In the genomic region with DNA sequence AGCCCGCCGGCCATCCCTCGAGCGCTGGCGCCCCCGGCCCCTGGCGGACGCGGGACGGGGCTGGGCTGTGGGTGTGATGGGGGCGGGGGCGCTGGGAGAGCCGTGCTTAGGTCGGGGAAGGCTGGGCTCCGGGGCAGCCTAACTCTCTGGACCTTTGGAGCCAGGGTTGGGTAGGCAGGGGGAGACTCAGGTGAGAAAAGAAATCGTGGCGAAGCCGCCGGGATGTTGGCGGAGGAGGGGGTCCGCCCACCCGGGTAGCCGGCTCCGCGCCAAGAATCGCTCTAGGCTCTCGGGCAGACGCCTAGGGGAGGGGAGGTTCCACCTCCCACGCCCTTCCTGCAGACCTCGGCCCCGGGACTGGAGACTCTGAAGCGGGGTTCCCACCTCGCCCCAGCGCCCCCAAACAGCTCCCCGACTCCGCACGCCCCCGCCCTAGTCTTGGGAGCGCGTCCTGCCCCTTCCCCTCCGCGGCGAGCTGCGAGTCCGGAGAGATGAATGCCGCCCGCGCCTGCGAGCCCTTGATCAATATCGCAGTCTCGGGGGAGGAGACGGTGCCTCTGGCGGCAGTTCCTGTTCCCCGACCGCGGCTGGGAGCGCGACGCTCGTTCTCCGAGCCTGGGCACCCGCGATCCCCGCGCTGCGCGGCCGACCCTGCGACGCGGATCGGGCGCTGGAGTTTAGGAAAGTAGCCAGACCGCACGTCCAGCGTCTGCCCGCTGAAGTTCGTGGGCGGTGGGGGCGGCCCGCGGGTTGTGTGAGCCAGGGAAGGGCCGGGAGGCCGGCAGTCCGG, we compare ENCODE assay signal across 8 cellular contexts. TPM values are rescaled to one million over a fixed set of nuclear protein-coding genes. Genes with fewer than 3 reads are reported as not detected.
A peak's percentile ranks its signal among the peaks of the same experiment; 100 is the strongest.
DNase-seq lines count a peak whose midpoint lies in the region; ATAC-seq lines count a peak whose summit lies in the region.

No MANE protein-coding gene starts in this region.

- no peak for ATAC-seq in HG03354 (IDR thresholded peaks at IDR 0.05; ENCODE audit: poor library complexity, severe bottlenecking, unreplicated experiment)

- DNase-seq in NCI-H2196 (lab: John Stamatoyannopoulos, UW; ENCODE audit: unreplicated experiment), result peak; percentile 19
- DNase-seq in NCI-H2196 treated with DMSO at 0.1 percent for 48 hours (lab: John Stamatoyannopoulos, UW; ENCODE audit: unreplicated experiment), result no peak
- peak; percentile 66 for DNase-seq in SK-N-DZ (ENCODE audit: low spot score)
- peak; percentile 33 for DNase-seq in astrocyte of the hippocampus (ENCODE audit: low read depth, low spot score)
- peak; percentile 10 for DNase-seq in iris pigment epithelial cell (ENCODE audit: low read depth)
- DNase-seq in stimulated activated CD4-positive, alpha-beta T cell treated with anti-CD3 and anti-CD28 coated beads, Interleukin-1b, Interleukin-23, amount 100 ng/mL, for 48 hours, result peak; percentile 25
- no peak for DNase-seq in superior temporal gyrus (ENCODE audit: extremely low spot score)

RNA-seq across cellular contexts. Expression of a gene that starts 0.7 kb away (rescaled TPM):
- not detected in 2 replicates for polyA plus RNA-seq in SK-N-DZ (2014; cell fraction: cytosol; rRNA removed)
- not detected in 2 replicates for polyA plus RNA-seq in SK-N-DZ (2014; cell fraction: nucleus; rRNA removed)

RNA-seq across cellular contexts. Expression of a gene that starts 59.9 kb away (rescaled TPM):
- not detected in 2 replicates for polyA plus RNA-seq in SK-N-DZ (2014; cell fraction: cytosol; rRNA removed)
- not detected in 2 replicates for polyA plus RNA-seq in SK-N-DZ (2014; cell fraction: nucleus; rRNA removed)

Comparison
In these comparisons a context has a peak if more than half of its experiments do, and no peak if none do; other contexts are left out.
1. DNase-seq: peak in NCI-H2196 (single experiment), SK-N-DZ (single experiment), astrocyte of the hippocampus (single experiment), iris pigment epithelial cell (single experiment) and stimulated activated CD4-positive, alpha-beta T cell treated with anti-CD3 and anti-CD28 coated beads, Interleukin-1b, Interleukin-23, amount 100 ng/mL, for 48 hours (single experiment); none in NCI-H2196 treated with DMSO at 0.1 percent for 48 hours (single experiment) and superior temporal gyrus (single experiment).